8 cellular contexts compared by ENCODE assay signal in the genomic region with DNA sequence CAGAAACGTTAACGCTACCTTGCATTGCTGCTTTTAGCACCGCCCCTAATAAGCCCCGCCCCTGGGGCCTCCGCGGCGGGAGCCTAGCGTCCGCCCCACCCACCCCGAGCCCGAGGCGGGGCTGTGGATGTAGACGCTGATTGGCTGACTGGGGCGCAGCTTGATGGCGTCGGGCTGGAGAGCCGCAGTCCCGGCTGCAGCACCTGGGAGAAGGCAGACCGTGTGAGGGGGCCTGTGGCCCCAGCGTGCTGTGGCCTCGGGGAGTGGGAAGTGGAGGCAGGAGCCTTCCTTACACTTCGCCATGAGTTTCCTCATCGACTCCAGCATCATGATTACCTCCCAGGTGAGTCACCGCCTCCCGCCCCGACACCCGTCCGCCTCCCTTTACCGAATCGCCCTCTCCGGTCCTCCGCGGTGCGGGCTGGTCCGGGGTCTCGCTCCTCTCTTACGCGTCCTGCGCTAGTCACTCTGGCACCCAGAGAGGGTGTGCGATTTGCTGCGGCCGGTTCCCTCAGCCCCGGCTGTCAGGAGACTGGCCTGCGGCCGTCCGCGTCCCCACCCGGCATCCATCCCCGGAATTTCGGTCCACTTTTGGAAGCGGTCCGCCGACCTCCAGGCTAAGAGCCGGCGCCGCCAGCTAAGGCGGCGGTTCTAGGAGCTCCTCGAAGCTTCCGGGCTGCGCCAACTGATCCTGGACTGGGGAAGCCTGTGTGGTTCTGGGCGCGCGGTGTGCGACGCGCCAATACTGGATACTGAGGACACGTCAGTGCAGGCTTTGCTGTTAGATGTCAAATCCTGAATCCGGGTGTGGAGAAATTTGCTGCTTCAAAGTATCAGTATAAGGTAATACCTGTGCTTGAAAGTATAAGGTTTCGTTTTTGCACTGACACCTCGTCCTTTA. TPM values are rescaled to one million over a fixed set of nuclear protein-coding genes. Genes with fewer than 3 reads are reported as not detected.
DNase-seq lines count a peak whose midpoint lies in the region; ATAC-seq and TF ChIP-seq lines count a peak whose summit lies in the region.
"Not testable (repeated sequence)": the region's sequence is repeated elsewhere in the genome, so short reads cannot be mapped to it uniquely, and the experiment has no call there.

TSS of gene GPR89A (plus strand) at position 156 of the 901 bp plus-strand sequence. CDS start at position 302, 146 bp downstream.

- intact Hi-C loops in activated T-helper 2 cell treated with anti-CD3 and anti-CD28 coated beads, Interferon-gamma antibody, Interleukin-2, Interleukin-4, amounts not matched to agents 10 μg/mL and 5 μg/mL and 100 μg/mL, durations not matched to agents 14 hours and 24 hours and 36 hours (cut with micrococcal nuclease), result not testable (repeated sequence)

- H3K4me3 ChIP-seq in LNCaP clone FGC (ENCODE audit: low read depth, low read length) (peak within 1 kb of the TSS; percentile 80), fibroblast of pulmonary artery (replicated peaks; ENCODE audit: low read depth, low read length) (peak within 1 kb of the TSS; percentile 72)

- CTCF ChIA-PET in RWPE1 (lab: Yijun Ruan, JAX), result not testable (repeated sequence)

- peak within 1 kb of the TSS; percentile 90 for H3K27ac Mint-ChIP-seq in activated T-helper 2 cell treated with anti-CD3 and anti-CD28 coated beads, Interferon-gamma antibody, Interleukin-2, Interleukin-4, amounts not matched to agents 10 μg/mL and 5 μg/mL and 100 μg/mL, durations not matched to agents 14 hours and 24 hours and 36 hours
- peak within 1 kb of the TSS in 1 of 2 donors; percentile 73 for H3K27ac Mint-ChIP-seq in natural killer cell treated with Interleukin-12 subunit alpha and Interleukin-12 subunit beta and Interleukin-15 and Interleukin-18, amount 100 ng/mL, for 72 hours

- peak; percentile 99 to 100 for ATAC-seq in natural killer cell treated with Interleukin-12 subunit alpha and Interleukin-12 subunit beta and Interleukin-15 and Interleukin-18, amount 100 ng/mL, for 72 hours
- peak; percentile 99 for ATAC-seq in stimulated activated naive CD8-positive, alpha-beta T cell treated with anti-CD3 and anti-CD28 coated beads, Interleukin-15, Interleukin-2, amounts not matched to agents 100 U/mL and 50 U/mL, for 24 hours

- POLR2A ChIA-PET in RWPE1 (lab: Yijun Ruan, JAX; ENCODE audit: low non-redundant PET), result not testable (repeated sequence)

- not testable (repeated sequence) for H3K27me3 Mint-ChIP-seq in activated T-helper 2 cell treated with anti-CD3 and anti-CD28 coated beads, Interferon-gamma antibody, Interleukin-2, Interleukin-4, amounts not matched to agents 10 μg/mL and 5 μg/mL and 100 μg/mL, durations not matched to agents 14 hours and 24 hours and 36 hours (ENCODE audit: low read depth); natural killer cell treated with Interleukin-12 subunit alpha and Interleukin-12 subunit beta and Interleukin-15 and Interleukin-18, amount 100 ng/mL, for 72 hours

- not testable (repeated sequence) for TF ChIP-seq CTCF in LNCaP clone FGC (IDR thresholded peaks at IDR 0.05; ENCODE audit: control insufficient read depth, extremely low read depth, insufficient read depth); RWPE1 (conservative IDR thresholded peaks at IDR 0.05; ENCODE audit: low read depth); fibroblast of pulmonary artery (IDR thresholded peaks at IDR 0.05; ENCODE audit: low read length, missing control alignments)

- H3K36me3 Mint-ChIP-seq in activated T-helper 2 cell treated with anti-CD3 and anti-CD28 coated beads, Interferon-gamma antibody, Interleukin-2, Interleukin-4, amounts not matched to agents 10 μg/mL and 5 μg/mL and 100 μg/mL, durations not matched to agents 14 hours and 24 hours and 36 hours (ENCODE audit: low read depth), result peaks cover 13% of the 10 kb centered on the region
- not testable (repeated sequence) for H3K36me3 Mint-ChIP-seq in natural killer cell treated with Interleukin-12 subunit alpha and Interleukin-12 subunit beta and Interleukin-15 and Interleukin-18, amount 100 ng/mL, for 72 hours

- H3K4me1 Mint-ChIP-seq in activated T-helper 2 cell treated with anti-CD3 and anti-CD28 coated beads, Interferon-gamma antibody, Interleukin-2, Interleukin-4, amounts not matched to agents 10 μg/mL and 5 μg/mL and 100 μg/mL, durations not matched to agents 14 hours and 24 hours and 36 hours (ENCODE audit: low read depth), result peaks cover 21% of the 10 kb centered on the region
- peaks cover 14 to 24% of the 10 kb centered on the region in 2 donors for H3K4me1 Mint-ChIP-seq in natural killer cell treated with Interleukin-12 subunit alpha and Interleukin-12 subunit beta and Interleukin-15 and Interleukin-18, amount 100 ng/mL, for 72 hours (ENCODE audit: low read depth in 2 of 2)

- peak; percentile 95 for DNase-seq in Daoy (ENCODE audit: low read depth)
- peak; percentile 84 for DNase-seq in GOT3 (lab: John Stamatoyannopoulos, UW)
- peak; percentile 73 for DNase-seq in LNCaP clone FGC (ENCODE audit: low read depth)
- DNase-seq in RWPE1 (ENCODE audit: low spot score), result peak; percentile 87
- DNase-seq in activated T-helper 2 cell treated with anti-CD3 and anti-CD28 coated beads, Interferon-gamma antibody, Interleukin-2, Interleukin-4, amounts not matched to agents 10 μg/mL and 5 μg/mL and 100 μg/mL, durations not matched to agents 14 hours and 24 hours and 36 hours (ENCODE audit: low spot score), result peak; percentile 93
- DNase-seq in fibroblast of pulmonary artery (ENCODE audit: low read depth), result peak; percentile 91
- DNase-seq in natural killer cell treated with Interleukin-12 subunit alpha and Interleukin-12 subunit beta and Interleukin-15 and Interleukin-18, amount 100 ng/mL, for 72 hours (ENCODE audit: low spot score), result peak; percentile 96
- DNase-seq in stimulated activated naive CD8-positive, alpha-beta T cell treated with anti-CD3 and anti-CD28 coated beads, Interleukin-15, Interleukin-2, amounts not matched to agents 100 U/mL and 50 U/mL, for 24 hours, result peak; percentile 97

- not testable (repeated sequence) for H3K9me3 Mint-ChIP-seq in activated T-helper 2 cell treated with anti-CD3 and anti-CD28 coated beads, Interferon-gamma antibody, Interleukin-2, Interleukin-4, amounts not matched to agents 10 μg/mL and 5 μg/mL and 100 μg/mL, durations not matched to agents 14 hours and 24 hours and 36 hours; natural killer cell treated with Interleukin-12 subunit alpha and Interleukin-12 subunit beta and Interleukin-15 and Interleukin-18, amount 100 ng/mL, for 72 hours

- peak within 1 kb of the TSS; percentile 85 for H3K4me3 Mint-ChIP-seq in activated T-helper 2 cell treated with anti-CD3 and anti-CD28 coated beads, Interferon-gamma antibody, Interleukin-2, Interleukin-4, amounts not matched to agents 10 μg/mL and 5 μg/mL and 100 μg/mL, durations not matched to agents 14 hours and 24 hours and 36 hours (ENCODE audit: low read depth)
- H3K4me3 Mint-ChIP-seq in natural killer cell treated with Interleukin-12 subunit alpha and Interleukin-12 subunit beta and Interleukin-15 and Interleukin-18, amount 100 ng/mL, for 72 hours, result peak within 1 kb of the TSS; percentile 78

- H3K27ac ChIP-seq in RWPE1, result peak within 1 kb of the TSS; percentile 83

RNA-seq across cellular contexts. Expression of gene GPR89A, which starts in this region (rescaled TPM):
- 18.0 and 36.5 TPM in 2 replicates for total RNA-seq in Daoy (2014; rRNA removed; shearing (Covaris generic))
- 28.9 and 30.0 TPM in 2 replicates for total RNA-seq in activated T-helper 2 cell treated with anti-CD3 and anti-CD28 coated beads, Interferon-gamma antibody, Interleukin-2, Interleukin-4, amounts not matched to agents 10 μg/mL and 5 μg/mL and 100 μg/mL, durations not matched to agents 14 hours and 24 hours and 36 hours
- total RNA-seq in natural killer cell treated with Interleukin-12 subunit alpha and Interleukin-12 subunit beta and Interleukin-15 and Interleukin-18, amount 100 ng/mL, for 72 hours, result 10 to 100 TPM; 31.6 to 42.9 TPM

Comparison
In these comparisons a context has a peak if more than half of its experiments do, and no peak if none do; other contexts are left out.
1. Peak in every context shown above with its lines: DNase-seq, ATAC-seq, H3K4me3 ChIP-seq and H3K27ac ChIP-seq.